ENCODE assay signal across 35 cellular contexts in genomic region chr9:136159851-136160250, GRCh38. TPM values are rescaled to one million over a fixed set of nuclear protein-coding genes. Genes with fewer than 3 reads are reported as not detected.
"Had no signal": no experiment of that assay in that cellular context is flagged by ENCODE, and none has a peak within 500 bp of the region (broad histone marks: within the 10 kb centered on the region; RNA-seq: fewer than 3 reads in every experiment).

No MANE protein-coding gene starts in this region.

- H3K27me3 ChIP-seq: hepatocyte, neural progenitor cell, ovary, right lobe of liver had no signal

- ATAC-seq: left cardiac atrium; left lobe of liver; lower lobe of right lung; natural killer cell; stimulated activated memory B cell treated with anti-CD40 and anti-IgM and Interleukin-4, amounts not matched to agents 10 μg/mL and 1 μg/mL and 100 μg/mL, for 72 hours; stimulated activated naive CD8-positive, alpha-beta T cell treated with anti-CD3 and anti-CD28 coated beads, Interleukin-15, amount 100 ng/mL, for 72 hours had no signal

- H3K9me3 ChIP-seq: ovary, prostate gland, right lobe of liver, uterus had no signal

- H3K4me3 Mint-ChIP-seq: mesothelial cell of epicardium; naive B cell; natural killer cell; nephron progenitor cell; neural progenitor cell; stimulated activated memory B cell treated with anti-CD40 and anti-IgM and Interleukin-4, amounts not matched to agents 10 μg/mL and 1 μg/mL and 100 μg/mL, for 72 hours; stimulated activated naive CD8-positive, alpha-beta T cell treated with anti-CD3 and anti-CD28 coated beads, Interleukin-15, amount 100 ng/mL, for 72 hours; type B pancreatic cell had no signal

- H3K27ac Mint-ChIP-seq: mesothelial cell of epicardium; naive B cell; natural killer cell; nephron progenitor cell; neural progenitor cell; stimulated activated memory B cell treated with anti-CD40 and anti-IgM and Interleukin-4, amounts not matched to agents 10 μg/mL and 1 μg/mL and 100 μg/mL, for 72 hours; type B pancreatic cell had no signal

- H3K4me2 ChIP-seq: hepatocyte, smooth muscle cell had no signal

- H3K36me3 Mint-ChIP-seq: mesothelial cell of epicardium, natural killer cell, neural progenitor cell, type B pancreatic cell had no signal

- H3K9me3 Mint-ChIP-seq: natural killer cell, neural progenitor cell, type B pancreatic cell had no signal

- H3K4me3 ChIP-seq: hepatocyte, lower lobe of right lung, neural progenitor cell, ovary, prostate gland, right lobe of liver, smooth muscle cell, tibial nerve, uterus had no signal

- DNase-seq: head of caudate nucleus; islet precursor cell; kidney glomerular epithelial cell; left cardiac atrium; lower lobe of right lung; mammary epithelial cell; mesenchymal stem cell; naive B cell; natural killer cell; ovary; retina; stimulated activated CD4-positive, alpha-beta T cell treated with anti-CD3 and anti-CD28 coated beads, Interleukin-1b, Interleukin-23, amount 100 ng/mL, for 48 hours; stimulated activated CD4-positive, alpha-beta T cell treated with anti-CD3 and anti-CD28 coated beads, Interleukin-2, amount 100 ng/mL, for 48 hours; stimulated activated CD4-positive, alpha-beta T cell treated with anti-CD3 and anti-CD28 coated beads, Interleukin-4, amount 100 ng/mL, for 4 hours; stimulated activated CD8-positive, alpha-beta memory T cell treated with anti-CD3 and anti-CD28 coated beads, Interleukin-4, amount 100 ng/mL, for 48 hours; stimulated activated naive CD4-positive, alpha-beta T cell treated with Interleukin-2 at 50 U/mL for 16 hours; stimulated activated naive CD8-positive, alpha-beta T cell treated with anti-CD3 and anti-CD28 coated beads, Interleukin-15, amount 100 ng/mL, for 72 hours; substantia nigra; uterus had no signal

- H2AFZ ChIP-seq: hepatocyte, neural progenitor cell had no signal

- H3K4me1 ChIP-seq: lower lobe of right lung, prostate gland, right lobe of liver, tibial nerve, uterus had no signal

- H3K27ac ChIP-seq: hepatocyte, lower lobe of right lung, neural progenitor cell, ovary, prostate gland, right lobe of liver, tibial nerve, uterus had no signal

- H3K36me3 ChIP-seq: lower lobe of right lung, neural progenitor cell, ovary, prostate gland, right lobe of liver, tibial nerve, uterus had no signal

- H3K4me1 Mint-ChIP-seq: naive B cell; natural killer cell; stimulated activated memory B cell treated with anti-CD40 and anti-IgM and Interleukin-4, amounts not matched to agents 10 μg/mL and 1 μg/mL and 100 μg/mL, for 72 hours; stimulated activated naive CD8-positive, alpha-beta T cell treated with anti-CD3 and anti-CD28 coated beads, Interleukin-15, amount 100 ng/mL, for 72 hours had no signal

- H3K9ac ChIP-seq: neural progenitor cell had no signal

RNA-seq across cellular contexts. Expression of gene LHX3, which starts 45.1 kb away (rescaled TPM):
- total RNA-seq: hepatocyte, left cardiac atrium, left lobe of liver, liver, lower lobe of right lung, mammary epithelial cell, mesothelial cell of epicardium, mononuclear cell, omental fat pad, ovary, right lobe of liver, skeletal muscle tissue, smooth muscle cell, tibial nerve, ureter, uterus had no signal
- polyA plus RNA-seq: hepatocyte, liver, mammary epithelial cell, ovary, smooth muscle cell had no signal
